Comparison of ENCODE assay signal across 21 cellular contexts in genomic region chrX:37879692-37880091, GRCh38.
"Had no signal": no experiment of that assay in that cellular context is flagged by ENCODE, and none has a peak within 500 bp of the region (broad histone marks: within the 10 kb centered on the region; RNA-seq: fewer than 3 reads in every experiment).

No MANE protein-coding gene starts in this region.

- H3K9me3 Mint-ChIP-seq: dendritic cell treated with granulocyte-macrophage colony-stimulating factor and Interleukin-4, amounts not matched to agents 40 ng/mL and 50 ng/mL, for 4 days; effector memory CD8-positive, alpha-beta T cell; immature natural killer cell; stimulated activated naive B cell treated with anti-CD40 and anti-IgM and Interleukin-4, amounts not matched to agents 10 μg/mL and 1 μg/mL and 100 μg/mL, for 72 hours; stimulated activated naive CD8-positive, alpha-beta T cell treated with anti-CD3 and anti-CD28 coated beads, Interleukin-15, amount 100 ng/mL, for 72 hours had no signal

- H3K27ac ChIP-seq: epithelial cell of prostate, esophagus muscularis mucosa, left ventricle myocardium inferior, lower lobe of right lung, parathyroid adenoma, prostate gland, skin epidermis, testis, tibial nerve had no signal

- H3K36me3 Mint-ChIP-seq: immature natural killer cell; naive B cell; stimulated activated naive B cell treated with anti-CD40 and anti-IgM and Interleukin-4, amounts not matched to agents 10 μg/mL and 1 μg/mL and 100 μg/mL, for 72 hours had no signal

- H3K9me3 ChIP-seq: esophagus muscularis mucosa, left ventricle myocardium inferior, lower lobe of right lung, prostate gland, testis, tibial nerve had no signal

- ATAC-seq: effector memory CD8-positive, alpha-beta T cell; lower lobe of right lung; sciatic nerve; stimulated activated naive B cell treated with anti-CD40 and anti-IgM and Interleukin-4, amounts not matched to agents 10 μg/mL and 1 μg/mL and 100 μg/mL, for 72 hours; stimulated activated naive CD8-positive, alpha-beta T cell treated with anti-CD3 and anti-CD28 coated beads, Interleukin-15, amount 100 ng/mL, for 72 hours had no signal

- H3K4me3 Mint-ChIP-seq: dendritic cell treated with granulocyte-macrophage colony-stimulating factor and Interleukin-4, amounts not matched to agents 40 ng/mL and 50 ng/mL, for 4 days; effector memory CD8-positive, alpha-beta T cell; immature natural killer cell; naive B cell; nephron progenitor cell; stimulated activated naive B cell treated with anti-CD40 and anti-IgM and Interleukin-4, amounts not matched to agents 10 μg/mL and 1 μg/mL and 100 μg/mL, for 72 hours; stimulated activated naive CD8-positive, alpha-beta T cell treated with anti-CD3 and anti-CD28 coated beads, Interleukin-15, amount 100 ng/mL, for 72 hours had no signal

- H3K4me1 Mint-ChIP-seq: immature natural killer cell; naive B cell; nephron progenitor cell; stimulated activated naive B cell treated with anti-CD40 and anti-IgM and Interleukin-4, amounts not matched to agents 10 μg/mL and 1 μg/mL and 100 μg/mL, for 72 hours; stimulated activated naive CD8-positive, alpha-beta T cell treated with anti-CD3 and anti-CD28 coated beads, Interleukin-15, amount 100 ng/mL, for 72 hours had no signal

- H3K4me3 ChIP-seq: esophagus muscularis mucosa, left ventricle myocardium inferior, lower lobe of right lung, prostate gland, skin epidermis, testis, tibial nerve had no signal

- H3K27ac Mint-ChIP-seq: dendritic cell treated with granulocyte-macrophage colony-stimulating factor and Interleukin-4, amounts not matched to agents 40 ng/mL and 50 ng/mL, for 4 days; effector memory CD8-positive, alpha-beta T cell; immature natural killer cell; nephron progenitor cell; stimulated activated naive B cell treated with anti-CD40 and anti-IgM and Interleukin-4, amounts not matched to agents 10 μg/mL and 1 μg/mL and 100 μg/mL, for 72 hours; stimulated activated naive CD8-positive, alpha-beta T cell treated with anti-CD3 and anti-CD28 coated beads, Interleukin-15, amount 100 ng/mL, for 72 hours had no signal

- H3K36me3 ChIP-seq: esophagus muscularis mucosa, left ventricle myocardium inferior, lower lobe of right lung, prostate gland, tibial nerve had no signal

- H3K27me3 ChIP-seq: esophagus muscularis mucosa, testis, tibial nerve had no signal

- H3K4me1 ChIP-seq: esophagus muscularis mucosa, left ventricle myocardium inferior, lower lobe of right lung, parathyroid adenoma, prostate gland, testis, tibial nerve had no signal

- H3K27me3 Mint-ChIP-seq: stimulated activated naive CD8-positive, alpha-beta T cell treated with anti-CD3 and anti-CD28 coated beads, Interleukin-15, amount 100 ng/mL, for 72 hours had no signal

- DNase-seq: effector memory CD8-positive, alpha-beta T cell; immature natural killer cell; left ventricle myocardium inferior; lower lobe of right lung; mesenchymal stem cell; midbrain; naive B cell; nephron progenitor cell; stimulated activated CD4-positive, alpha-beta T cell treated with anti-CD3 and anti-CD28 coated beads, Interleukin-2, amount 100 ng/mL, for 24 hours; stimulated activated CD4-positive, alpha-beta T cell treated with anti-CD3 and anti-CD28 coated beads, Interleukin-4, amount 100 ng/mL, for 4 hours; stimulated activated naive B cell treated with anti-CD40 and anti-IgM and Interleukin-4, amounts not matched to agents 10 μg/mL and 1 μg/mL and 100 μg/mL, for 72 hours; stimulated activated naive CD8-positive, alpha-beta T cell treated with anti-CD3 and anti-CD28 coated beads, Interleukin-15, amount 100 ng/mL, for 72 hours; testis had no signal
